In the genomic region with DNA sequence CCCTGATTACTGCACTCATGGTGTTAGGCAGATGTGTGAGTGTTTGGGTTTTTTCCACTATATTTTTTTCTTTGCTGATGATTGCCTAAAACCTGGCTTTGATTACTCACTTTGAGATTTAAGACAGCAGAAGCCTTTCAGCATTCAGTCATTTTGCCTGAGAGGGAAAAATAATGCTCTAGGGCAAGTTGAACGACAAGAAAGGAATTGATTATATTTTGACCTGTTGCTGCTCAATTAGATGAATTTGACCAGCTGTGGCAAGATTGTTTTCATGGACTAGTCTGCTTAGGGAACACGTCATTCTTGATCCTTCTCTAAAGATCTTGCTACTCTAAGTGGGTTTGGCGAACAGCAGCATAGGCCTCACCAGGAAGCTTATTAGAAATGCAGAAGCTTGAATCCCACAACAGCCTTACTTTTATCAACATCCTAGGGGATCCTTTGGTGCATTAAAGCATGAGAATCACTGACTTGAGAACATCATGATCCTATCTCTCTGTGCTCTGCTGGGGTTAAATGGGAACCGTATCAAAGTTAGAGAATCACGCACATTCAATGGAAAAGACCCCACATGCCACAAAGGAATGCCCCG, we compare ENCODE assay signal across 1 cellular context.
TF ChIP-seq lines count a peak whose summit lies in the region.

No MANE protein-coding gene starts in this region.

TF ChIP-seq in GM23338, 12 proteins besides CTCF, POLR2A, EP300 and RAD21 (continued from another document):
- TF ChIP-seq, protein P1, sequence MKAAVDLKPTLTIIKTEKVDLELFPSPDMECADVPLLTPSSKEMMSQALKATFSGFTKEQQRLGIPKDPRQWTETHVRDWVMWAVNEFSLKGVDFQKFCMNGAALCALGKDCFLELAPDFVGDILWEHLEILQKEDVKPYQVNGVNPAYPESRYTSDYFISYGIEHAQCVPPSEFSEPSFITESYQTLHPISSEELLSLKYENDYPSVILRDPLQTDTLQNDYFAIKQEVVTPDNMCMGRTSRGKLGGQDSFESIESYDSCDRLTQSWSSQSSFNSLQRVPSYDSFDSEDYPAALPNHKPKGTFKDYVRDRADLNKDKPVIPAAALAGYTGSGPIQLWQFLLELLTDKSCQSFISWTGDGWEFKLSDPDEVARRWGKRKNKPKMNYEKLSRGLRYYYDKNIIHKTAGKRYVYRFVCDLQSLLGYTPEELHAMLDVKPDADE (IDR thresholded peaks at IDR 0.05) = no peak
- no peak for TF ChIP-seq EZH2phosphoT487 (IDR thresholded peaks at IDR 0.05; ENCODE audit: unreplicated experiment)
- no peak for TF ChIP-seq STAT1 (IDR thresholded peaks at IDR 0.05; ENCODE audit: unreplicated experiment)
- TF ChIP-seq POLR2AphosphoS5 (IDR thresholded peaks at IDR 0.05; ENCODE audit: low read depth) = no peak
- TF ChIP-seq JUNB (IDR thresholded peaks at IDR 0.05; ENCODE audit: unreplicated experiment) = no peak
- no peak for TF ChIP-seq ZNF114 (CRISPR knock-in tag; IDR thresholded peaks at IDR 0.05)
- no peak for TF ChIP-seq EZH2 (IDR thresholded peaks at IDR 0.05; ENCODE audit: low read depth, unreplicated experiment)
- TF ChIP-seq, protein P2, sequence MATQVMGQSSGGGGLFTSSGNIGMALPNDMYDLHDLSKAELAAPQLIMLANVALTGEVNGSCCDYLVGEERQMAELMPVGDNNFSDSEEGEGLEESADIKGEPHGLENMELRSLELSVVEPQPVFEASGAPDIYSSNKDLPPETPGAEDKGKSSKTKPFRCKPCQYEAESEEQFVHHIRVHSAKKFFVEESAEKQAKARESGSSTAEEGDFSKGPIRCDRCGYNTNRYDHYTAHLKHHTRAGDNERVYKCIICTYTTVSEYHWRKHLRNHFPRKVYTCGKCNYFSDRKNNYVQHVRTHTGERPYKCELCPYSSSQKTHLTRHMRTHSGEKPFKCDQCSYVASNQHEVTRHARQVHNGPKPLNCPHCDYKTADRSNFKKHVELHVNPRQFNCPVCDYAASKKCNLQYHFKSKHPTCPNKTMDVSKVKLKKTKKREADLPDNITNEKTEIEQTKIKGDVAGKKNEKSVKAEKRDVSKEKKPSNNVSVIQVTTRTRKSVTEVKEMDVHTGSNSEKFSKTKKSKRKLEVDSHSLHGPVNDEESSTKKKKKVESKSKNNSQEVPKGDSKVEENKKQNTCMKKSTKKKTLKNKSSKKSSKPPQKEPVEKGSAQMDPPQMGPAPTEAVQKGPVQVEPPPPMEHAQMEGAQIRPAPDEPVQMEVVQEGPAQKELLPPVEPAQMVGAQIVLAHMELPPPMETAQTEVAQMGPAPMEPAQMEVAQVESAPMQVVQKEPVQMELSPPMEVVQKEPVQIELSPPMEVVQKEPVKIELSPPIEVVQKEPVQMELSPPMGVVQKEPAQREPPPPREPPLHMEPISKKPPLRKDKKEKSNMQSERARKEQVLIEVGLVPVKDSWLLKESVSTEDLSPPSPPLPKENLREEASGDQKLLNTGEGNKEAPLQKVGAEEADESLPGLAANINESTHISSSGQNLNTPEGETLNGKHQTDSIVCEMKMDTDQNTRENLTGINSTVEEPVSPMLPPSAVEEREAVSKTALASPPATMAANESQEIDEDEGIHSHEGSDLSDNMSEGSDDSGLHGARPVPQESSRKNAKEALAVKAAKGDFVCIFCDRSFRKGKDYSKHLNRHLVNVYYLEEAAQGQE (IDR thresholded peaks at IDR 0.05; ENCODE audit: unreplicated experiment) = no peak
